7 cellular contexts compared by ENCODE assay signal in genomic region chr19:39995794-39996193, GRCh38. TPM values are rescaled to one million over a fixed set of nuclear protein-coding genes. Genes with fewer than 3 reads are reported as not detected.
A peak's percentile ranks its signal among the peaks of the same experiment; 100 is the strongest.
DNase-seq lines count a peak whose midpoint lies in the region; ATAC-seq and TF ChIP-seq lines count a peak whose summit lies in the region.

No MANE protein-coding gene starts in this region.

- H3K9me2 ChIP-seq in PC-3 (replicated peaks; ENCODE audit: low read length) = no peaks in the 10 kb centered on the region

- H3K9me3 ChIP-seq in PC-3 (ENCODE audit: low read length) (no peaks in the 10 kb centered on the region), psoas muscle (no peaks in the 10 kb centered on the region)

- ATAC-seq in PC-3 (no peak), psoas muscle (no peak), GM19324 (IDR thresholded peaks at IDR 0.05; ENCODE audit: low FRiP score, unreplicated experiment) (no peak)

- no peak for TF ChIP-seq CTCF in GM12875 (IDR thresholded peaks at IDR 0.05; ENCODE audit: borderline replicate concordance, insufficient read depth, low read depth, low read length)
- TF ChIP-seq CTCF in PC-3 (conservative IDR thresholded peaks at IDR 0.05; ENCODE audit: low read depth, low read length) = no peak
- no peak for TF ChIP-seq CTCF in epithelial cell of proximal tubule (conservative IDR thresholded peaks at IDR 0.05; ENCODE audit: low read depth, low read length)
- no peak for TF ChIP-seq CTCF in psoas muscle (IDR thresholded peaks at IDR 0.05)

- H4K20me1 ChIP-seq in PC-3 (ENCODE audit: low read length) = no peaks in the 10 kb centered on the region

- 32 to 55% (median 46%) methylated on average over 1 of the region's 1 CpG for WGBS in psoas muscle, 3 donors

- no peaks in the 10 kb centered on the region for H3K27me3 ChIP-seq in PC-3 (ENCODE audit: low read length)
- no peaks in the 10 kb centered on the region for H3K27me3 ChIP-seq in psoas muscle (ENCODE audit: insufficient read depth in 3 of 3, low read length in 2 of 3)

- H3K4me2 ChIP-seq in PC-3 (ENCODE audit: low read length) = peak overlapping the region; percentile 92

- DNase-seq in PC-3 (no peak), epithelial cell of proximal tubule (ENCODE audit: low read depth) (no peak), psoas muscle (no peak), NCI-H2227 (lab: John Stamatoyannopoulos, UW; ENCODE audit: unreplicated experiment) (no peak), NAMALWA (ENCODE audit: low spot score) (no peak)

- no peak overlapping the region for H2AFZ ChIP-seq in PC-3 (ENCODE audit: low read length)

- H3K36me3 ChIP-seq in PC-3 (ENCODE audit: low read depth, low read length) = peaks cover 7% of the 10 kb centered on the region; the same call in 1 of the 2 replicates
- peaks cover 0 to 27% of the 10 kb centered on the region in 2 donors for H3K36me3 ChIP-seq in psoas muscle (ENCODE audit: insufficient read depth in 1 of 2, low read depth in 1 of 2)

- POLR2A ChIA-PET in PC-3 (lab: Charles Lee; ENCODE audit: unreplicated experiment) = no interaction called here

- H3K9ac ChIP-seq in PC-3 (ENCODE audit: low read length) = peak overlapping the region; percentile 93

- CTCF ChIA-PET in PC-3 (lab: Charles Lee) = no interaction called here

- no peaks in the 10 kb centered on the region for H3F3A ChIP-seq in PC-3 (ENCODE audit: low read length, unreplicated experiment)

- peaks cover 19% of the 10 kb centered on the region for H3K4me1 ChIP-seq in PC-3 (ENCODE audit: insufficient read depth, low read length)
- H3K4me1 ChIP-seq in psoas muscle = peaks cover 18% of the 10 kb centered on the region

- H3K27ac ChIP-seq in PC-3 (ENCODE audit: low read length) (peak overlapping the region; percentile 90; the same call in 1 of the 2 replicates), psoas muscle (peak overlapping the region; percentile 86)

- intact Hi-C loops in PC-3 (cut with micrococcal nuclease) = no loop called here
- intact Hi-C loops in psoas muscle (cut with DNase I) = loop anchor here in 1 of 2 donors (2.0 kb wide), 1 partner anchor 25 kb away; the partner anchor contains the start of gene PSMC4

- H3K4me3 ChIP-seq in GM12875 (ENCODE audit: low read depth, low read length) (peak overlapping the region; percentile 61), PC-3 (ENCODE audit: low read length) (peak overlapping the region; percentile 89), epithelial cell of proximal tubule (ENCODE audit: low read depth, low read length) (peak overlapping the region; percentile 70), psoas muscle (peak overlapping the region; percentile 96)

- BruUV-seq in PC-3 (replicated peaks; lab: Mats Ljungman, UMichigan) = no TSS peak

- peaks cover 13% of the 10 kb centered on the region for H3K79me2 ChIP-seq in PC-3 (ENCODE audit: low read length)

RNA-seq across cellular contexts. Expression of gene ZNF546, which starts 1.1 kb away (rescaled TPM):
- 0.69 and 2.5 TPM in 2 replicates for total RNA-seq in PC-3 (2014; rRNA removed)
- total RNA-seq in epithelial cell of proximal tubule = 0.17 and 0.87 TPM in 2 replicates
- total RNA-seq in psoas muscle = 1 to 10 TPM; 3.7 to 9.2 (median 6.4) TPM
- 1 to 10 TPM; 1.0 to 6.2 (median 1.9) TPM for polyA plus RNA-seq in psoas muscle

RNA-seq across cellular contexts. Expression of gene PSMC4, which starts 24.8 kb away (rescaled TPM):
- total RNA-seq in PC-3 (2014; rRNA removed) (241 and 258 TPM in 2 replicates), epithelial cell of proximal tubule (126 and 199 TPM in 2 replicates), psoas muscle (100 to 1,000 TPM in 2 of 4 donors, 10 to 100 TPM in 2; 76.0 to 154 (median 104) TPM)
- 100 to 1,000 TPM; 132 to 310 (median 229) TPM for polyA plus RNA-seq in psoas muscle
